ENCODE assay signal across 2 cellular contexts in the genomic region with DNA sequence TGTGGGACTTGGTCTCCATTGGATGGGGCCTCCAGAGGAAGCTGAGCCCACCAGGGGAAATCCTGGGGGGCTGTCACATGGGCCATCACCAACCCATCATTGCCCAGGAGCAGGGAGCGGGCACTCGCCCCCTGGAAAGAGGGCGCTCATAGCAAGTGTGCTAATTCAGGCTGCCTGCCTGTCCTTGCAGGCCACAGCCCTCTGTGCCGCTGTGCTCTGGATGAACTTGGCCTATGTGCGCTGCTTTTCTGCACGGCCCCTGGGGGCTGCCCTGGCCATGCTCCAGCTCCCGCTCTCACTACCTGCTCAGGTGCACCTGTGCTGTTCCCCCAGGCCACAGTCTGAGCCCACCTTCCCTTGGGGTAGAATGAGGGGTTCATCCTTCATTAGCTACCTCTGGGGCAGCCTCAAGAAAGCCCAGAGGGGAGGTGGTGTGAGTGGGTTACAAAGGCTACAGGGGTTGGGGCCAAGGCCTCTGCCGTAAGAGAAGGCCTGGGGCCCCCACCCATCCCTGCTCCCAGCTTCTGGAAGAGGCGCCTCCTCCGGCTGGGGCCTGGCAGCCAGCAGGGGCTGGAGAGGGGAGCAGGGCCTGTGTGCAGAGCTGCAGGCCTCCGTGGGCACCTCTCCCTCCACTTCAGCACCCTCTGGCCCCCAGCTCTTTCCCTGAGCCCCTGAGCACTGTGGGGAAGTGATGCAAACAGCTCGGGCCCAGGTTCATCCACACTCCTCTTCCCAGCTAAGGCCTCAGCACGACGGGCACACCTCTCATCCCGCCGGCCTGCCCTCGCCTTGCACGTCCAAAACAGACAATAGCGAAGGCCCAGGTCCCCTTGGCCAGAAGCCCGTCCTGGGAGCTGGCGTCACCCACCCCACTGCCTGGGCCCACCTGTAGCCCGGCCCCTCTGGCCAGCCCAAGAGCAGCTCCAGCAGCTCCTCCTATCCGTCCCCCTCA.
TF ChIP-seq lines count a peak whose summit lies in the region.

No MANE protein-coding gene starts in this region.

TF ChIP-seq in IMR-90, 13 proteins besides CTCF, POLR2A, EP300 and RAD21:
- TF ChIP-seq, protein P1, sequence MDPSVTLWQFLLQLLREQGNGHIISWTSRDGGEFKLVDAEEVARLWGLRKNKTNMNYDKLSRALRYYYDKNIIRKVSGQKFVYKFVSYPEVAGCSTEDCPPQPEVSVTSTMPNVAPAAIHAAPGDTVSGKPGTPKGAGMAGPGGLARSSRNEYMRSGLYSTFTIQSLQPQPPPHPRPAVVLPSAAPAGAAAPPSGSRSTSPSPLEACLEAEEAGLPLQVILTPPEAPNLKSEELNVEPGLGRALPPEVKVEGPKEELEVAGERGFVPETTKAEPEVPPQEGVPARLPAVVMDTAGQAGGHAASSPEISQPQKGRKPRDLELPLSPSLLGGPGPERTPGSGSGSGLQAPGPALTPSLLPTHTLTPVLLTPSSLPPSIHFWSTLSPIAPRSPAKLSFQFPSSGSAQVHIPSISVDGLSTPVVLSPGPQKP (IDR thresholded peaks at IDR 0.05; ENCODE audit: borderline replicate concordance, low read depth, low read length): no peak
- TF ChIP-seq MAZ (IDR thresholded peaks at IDR 0.05; ENCODE audit: borderline replicate concordance, low read depth, low read length): no peak
- TF ChIP-seq BHLHE40 (IDR thresholded peaks at IDR 0.05; ENCODE audit: low read depth, low read length): no peak
- no peak for TF ChIP-seq RCOR1 (IDR thresholded peaks at IDR 0.05; ENCODE audit: insufficient replicate concordance, low read length)
- TF ChIP-seq RFX5 (IDR thresholded peaks at IDR 0.05; ENCODE audit: low read depth, low read length): no peak
- TF ChIP-seq NFE2L2 (IDR thresholded peaks at IDR 0.05; ENCODE audit: low read depth, low read length): no peak
- no peak for TF ChIP-seq MAFK (IDR thresholded peaks at IDR 0.05; ENCODE audit: low read depth, low read length)
- TF ChIP-seq, protein P2, sequence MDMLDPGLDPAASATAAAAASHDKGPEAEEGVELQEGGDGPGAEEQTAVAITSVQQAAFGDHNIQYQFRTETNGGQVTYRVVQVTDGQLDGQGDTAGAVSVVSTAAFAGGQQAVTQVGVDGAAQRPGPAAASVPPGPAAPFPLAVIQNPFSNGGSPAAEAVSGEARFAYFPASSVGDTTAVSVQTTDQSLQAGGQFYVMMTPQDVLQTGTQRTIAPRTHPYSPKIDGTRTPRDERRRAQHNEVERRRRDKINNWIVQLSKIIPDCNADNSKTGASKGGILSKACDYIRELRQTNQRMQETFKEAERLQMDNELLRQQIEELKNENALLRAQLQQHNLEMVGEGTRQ (IDR thresholded peaks at IDR 0.05; ENCODE audit: low read depth, low read length): no peak
- no peak for TF ChIP-seq MXI1 (IDR thresholded peaks at IDR 0.05; ENCODE audit: borderline replicate concordance, low read depth, low read length)
- TF ChIP-seq SMC3 (IDR thresholded peaks at IDR 0.05; ENCODE audit: low read depth, low read length): no peak
- TF ChIP-seq FOS (IDR thresholded peaks at IDR 0.05; ENCODE audit: low read depth, low read length): no peak

TF ChIP-seq in H1, 55 proteins besides CTCF, POLR2A, EP300 and RAD21:
- TF ChIP-seq TAF7 (optimal IDR thresholded peaks at IDR 0.05; ENCODE audit: borderline replicate concordance, low read depth, low read length) (no peak), JUN (IDR thresholded peaks at IDR 0.05; ENCODE audit: low read depth, low read length) (no peak), BCL11A (IDR thresholded peaks at IDR 0.05; ENCODE audit: low read depth in 2 of 2, low read length in 2 of 2) (no peak), RXRA (IDR thresholded peaks at IDR 0.05; ENCODE audit: insufficient read depth, low read depth, low read length) (no peak), SP1 (IDR thresholded peaks at IDR 0.05; ENCODE audit: low read depth, low read length) (no peak), TEAD4 (IDR thresholded peaks at IDR 0.05; ENCODE audit: low read depth, low read length) (no peak), BACH1 (IDR thresholded peaks at IDR 0.05; ENCODE audit: low read length) (no peak), PHF8 (conservative IDR thresholded peaks at IDR 0.05; ENCODE audit: low read depth, low read length) (no peak), ZNF274 (IDR thresholded peaks at IDR 0.05; ENCODE audit: borderline replicate concordance, extremely low read depth, low read length) (no peak), POU5F1 (IDR thresholded peaks at IDR 0.05; ENCODE audit: low read depth, low read length) (no peak), SP2 (IDR thresholded peaks at IDR 0.05; ENCODE audit: low read length) (no peak), BRCA1 (IDR thresholded peaks at IDR 0.05; ENCODE audit: low read depth, low read length) (no peak), RBBP5 (IDR thresholded peaks at IDR 0.05; ENCODE audit: borderline replicate concordance, low read depth, low read length) (no peak), TCF12 (IDR thresholded peaks at IDR 0.05; ENCODE audit: low read depth, low read length) (no peak), NANOG (IDR thresholded peaks at IDR 0.05; ENCODE audit: insufficient read depth, low read depth, low read length, poor library complexity, severe bottlenecking) (no peak), KDM1A (IDR thresholded peaks at IDR 0.05; ENCODE audit: borderline replicate concordance, low read length) (no peak), SP4 (IDR thresholded peaks at IDR 0.05; ENCODE audit: low read length) (no peak)
- TF ChIP-seq, protein P3, sequence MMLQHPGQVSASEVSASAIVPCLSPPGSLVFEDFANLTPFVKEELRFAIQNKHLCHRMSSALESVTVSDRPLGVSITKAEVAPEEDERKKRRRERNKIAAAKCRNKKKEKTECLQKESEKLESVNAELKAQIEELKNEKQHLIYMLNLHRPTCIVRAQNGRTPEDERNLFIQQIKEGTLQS (IDR thresholded peaks at IDR 0.05; ENCODE audit: insufficient read depth, low read depth, low read length): no peak
- TF ChIP-seq, protein P4, sequence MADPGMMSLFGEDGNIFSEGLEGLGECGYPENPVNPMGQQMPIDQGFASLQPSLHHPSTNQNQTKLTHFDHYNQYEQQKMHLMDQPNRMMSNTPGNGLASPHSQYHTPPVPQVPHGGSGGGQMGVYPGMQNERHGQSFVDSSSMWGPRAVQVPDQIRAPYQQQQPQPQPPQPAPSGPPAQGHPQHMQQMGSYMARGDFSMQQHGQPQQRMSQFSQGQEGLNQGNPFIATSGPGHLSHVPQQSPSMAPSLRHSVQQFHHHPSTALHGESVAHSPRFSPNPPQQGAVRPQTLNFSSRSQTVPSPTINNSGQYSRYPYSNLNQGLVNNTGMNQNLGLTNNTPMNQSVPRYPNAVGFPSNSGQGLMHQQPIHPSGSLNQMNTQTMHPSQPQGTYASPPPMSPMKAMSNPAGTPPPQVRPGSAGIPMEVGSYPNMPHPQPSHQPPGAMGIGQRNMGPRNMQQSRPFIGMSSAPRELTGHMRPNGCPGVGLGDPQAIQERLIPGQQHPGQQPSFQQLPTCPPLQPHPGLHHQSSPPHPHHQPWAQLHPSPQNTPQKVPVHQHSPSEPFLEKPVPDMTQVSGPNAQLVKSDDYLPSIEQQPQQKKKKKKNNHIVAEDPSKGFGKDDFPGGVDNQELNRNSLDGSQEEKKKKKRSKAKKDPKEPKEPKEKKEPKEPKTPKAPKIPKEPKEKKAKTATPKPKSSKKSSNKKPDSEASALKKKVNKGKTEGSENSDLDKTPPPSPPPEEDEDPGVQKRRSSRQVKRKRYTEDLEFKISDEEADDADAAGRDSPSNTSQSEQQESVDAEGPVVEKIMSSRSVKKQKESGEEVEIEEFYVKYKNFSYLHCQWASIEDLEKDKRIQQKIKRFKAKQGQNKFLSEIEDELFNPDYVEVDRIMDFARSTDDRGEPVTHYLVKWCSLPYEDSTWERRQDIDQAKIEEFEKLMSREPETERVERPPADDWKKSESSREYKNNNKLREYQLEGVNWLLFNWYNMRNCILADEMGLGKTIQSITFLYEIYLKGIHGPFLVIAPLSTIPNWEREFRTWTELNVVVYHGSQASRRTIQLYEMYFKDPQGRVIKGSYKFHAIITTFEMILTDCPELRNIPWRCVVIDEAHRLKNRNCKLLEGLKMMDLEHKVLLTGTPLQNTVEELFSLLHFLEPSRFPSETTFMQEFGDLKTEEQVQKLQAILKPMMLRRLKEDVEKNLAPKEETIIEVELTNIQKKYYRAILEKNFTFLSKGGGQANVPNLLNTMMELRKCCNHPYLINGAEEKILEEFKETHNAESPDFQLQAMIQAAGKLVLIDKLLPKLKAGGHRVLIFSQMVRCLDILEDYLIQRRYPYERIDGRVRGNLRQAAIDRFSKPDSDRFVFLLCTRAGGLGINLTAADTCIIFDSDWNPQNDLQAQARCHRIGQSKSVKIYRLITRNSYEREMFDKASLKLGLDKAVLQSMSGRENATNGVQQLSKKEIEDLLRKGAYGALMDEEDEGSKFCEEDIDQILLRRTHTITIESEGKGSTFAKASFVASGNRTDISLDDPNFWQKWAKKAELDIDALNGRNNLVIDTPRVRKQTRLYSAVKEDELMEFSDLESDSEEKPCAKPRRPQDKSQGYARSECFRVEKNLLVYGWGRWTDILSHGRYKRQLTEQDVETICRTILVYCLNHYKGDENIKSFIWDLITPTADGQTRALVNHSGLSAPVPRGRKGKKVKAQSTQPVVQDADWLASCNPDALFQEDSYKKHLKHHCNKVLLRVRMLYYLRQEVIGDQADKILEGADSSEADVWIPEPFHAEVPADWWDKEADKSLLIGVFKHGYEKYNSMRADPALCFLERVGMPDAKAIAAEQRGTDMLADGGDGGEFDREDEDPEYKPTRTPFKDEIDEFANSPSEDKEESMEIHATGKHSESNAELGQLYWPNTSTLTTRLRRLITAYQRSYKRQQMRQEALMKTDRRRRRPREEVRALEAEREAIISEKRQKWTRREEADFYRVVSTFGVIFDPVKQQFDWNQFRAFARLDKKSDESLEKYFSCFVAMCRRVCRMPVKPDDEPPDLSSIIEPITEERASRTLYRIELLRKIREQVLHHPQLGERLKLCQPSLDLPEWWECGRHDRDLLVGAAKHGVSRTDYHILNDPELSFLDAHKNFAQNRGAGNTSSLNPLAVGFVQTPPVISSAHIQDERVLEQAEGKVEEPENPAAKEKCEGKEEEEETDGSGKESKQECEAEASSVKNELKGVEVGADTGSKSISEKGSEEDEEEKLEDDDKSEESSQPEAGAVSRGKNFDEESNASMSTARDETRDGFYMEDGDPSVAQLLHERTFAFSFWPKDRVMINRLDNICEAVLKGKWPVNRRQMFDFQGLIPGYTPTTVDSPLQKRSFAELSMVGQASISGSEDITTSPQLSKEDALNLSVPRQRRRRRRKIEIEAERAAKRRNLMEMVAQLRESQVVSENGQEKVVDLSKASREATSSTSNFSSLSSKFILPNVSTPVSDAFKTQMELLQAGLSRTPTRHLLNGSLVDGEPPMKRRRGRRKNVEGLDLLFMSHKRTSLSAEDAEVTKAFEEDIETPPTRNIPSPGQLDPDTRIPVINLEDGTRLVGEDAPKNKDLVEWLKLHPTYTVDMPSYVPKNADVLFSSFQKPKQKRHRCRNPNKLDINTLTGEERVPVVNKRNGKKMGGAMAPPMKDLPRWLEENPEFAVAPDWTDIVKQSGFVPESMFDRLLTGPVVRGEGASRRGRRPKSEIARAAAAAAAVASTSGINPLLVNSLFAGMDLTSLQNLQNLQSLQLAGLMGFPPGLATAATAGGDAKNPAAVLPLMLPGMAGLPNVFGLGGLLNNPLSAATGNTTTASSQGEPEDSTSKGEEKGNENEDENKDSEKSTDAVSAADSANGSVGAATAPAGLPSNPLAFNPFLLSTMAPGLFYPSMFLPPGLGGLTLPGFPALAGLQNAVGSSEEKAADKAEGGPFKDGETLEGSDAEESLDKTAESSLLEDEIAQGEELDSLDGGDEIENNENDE (IDR thresholded peaks at IDR 0.05; ENCODE audit: insufficient replicate concordance, low read length): no peak
